Comparison of ENCODE assay signal across 1 cellular context in the genomic region with DNA sequence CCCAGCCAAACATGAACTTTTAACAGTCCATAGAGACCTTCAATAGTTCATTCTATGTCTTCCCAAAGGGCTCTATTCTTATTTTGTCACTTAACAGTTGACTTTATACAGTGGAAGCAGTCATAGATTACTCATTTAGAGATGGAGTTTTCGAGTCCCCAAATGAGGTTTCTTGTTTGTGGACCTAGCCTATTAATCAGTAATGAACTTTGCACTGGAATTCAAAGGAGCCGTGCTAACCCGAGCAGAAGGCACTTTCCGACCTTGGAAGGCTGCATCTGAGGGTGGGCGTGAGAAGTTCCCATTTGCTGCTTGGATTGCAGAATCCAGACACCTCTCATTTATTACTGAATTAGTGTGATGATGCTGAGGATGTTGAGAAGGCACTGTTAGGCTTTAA.
A peak's percentile ranks its signal among the peaks of the same experiment; 100 is the strongest.
TF ChIP-seq lines count a peak whose summit lies in the region.

No MANE protein-coding gene starts in this region.

TF ChIP-seq in K562, 482 proteins besides CTCF, POLR2A, EP300 and RAD21 (continued from another document):
- no peak for TF ChIP-seq KAT7 (CRISPR knock-in tag; IDR thresholded peaks at IDR 0.05; ENCODE audit: borderline replicate concordance)
- no peak for TF ChIP-seq PPARD (CRISPR knock-in tag; IDR thresholded peaks at IDR 0.05)
- TF ChIP-seq ZBTB26 (CRISPR knock-in tag; IDR thresholded peaks at IDR 0.05), result no peak
- no peak for TF ChIP-seq CREB1 (IDR thresholded peaks at IDR 0.05)
- 0 out of 2 replicates have a peak, but pooled peaks have one; percentile 13 for TF ChIP-seq CREB1 (CRISPR knock-in tag; IDR thresholded peaks at IDR 0.05)
- TF ChIP-seq ZBTB49 (CRISPR knock-in tag; IDR thresholded peaks at IDR 0.05; ENCODE audit: borderline replicate concordance), result no peak
- TF ChIP-seq GABPB1 (CRISPR knock-in tag; IDR thresholded peaks at IDR 0.05), result 0 out of 2 replicates have a peak, but pooled peaks have one; percentile 12
- TF ChIP-seq NR4A1 (CRISPR knock-in tag; IDR thresholded peaks at IDR 0.05), result no peak
- TF ChIP-seq NR4A1 (tag; IDR thresholded peaks at IDR 0.05), result no peak
- TF ChIP-seq SMC3 (conservative IDR thresholded peaks at IDR 0.05; ENCODE audit: insufficient read depth, low read depth, low read length), result no peak
- TF ChIP-seq ZNF239 (CRISPR knock-in tag; IDR thresholded peaks at IDR 0.05), result no peak
